1 cellular context compared by ENCODE assay signal in genomic region chr17:32157225-32157624, GRCh38.
TF ChIP-seq lines count a peak whose summit lies in the region.

No MANE protein-coding gene starts in this region.

TF ChIP-seq in WTC11, 78 proteins besides CTCF, POLR2A, EP300 and RAD21 (continued from another document):
- TF ChIP-seq ATF3 (CRISPR knock-in tag; conservative IDR thresholded peaks at IDR 0.05) (no peak), RORB (CRISPR knock-in tag; IDR thresholded peaks at IDR 0.05) (no peak)
